Comparison of ENCODE assay signal across 8 cellular contexts in the genomic region with DNA sequence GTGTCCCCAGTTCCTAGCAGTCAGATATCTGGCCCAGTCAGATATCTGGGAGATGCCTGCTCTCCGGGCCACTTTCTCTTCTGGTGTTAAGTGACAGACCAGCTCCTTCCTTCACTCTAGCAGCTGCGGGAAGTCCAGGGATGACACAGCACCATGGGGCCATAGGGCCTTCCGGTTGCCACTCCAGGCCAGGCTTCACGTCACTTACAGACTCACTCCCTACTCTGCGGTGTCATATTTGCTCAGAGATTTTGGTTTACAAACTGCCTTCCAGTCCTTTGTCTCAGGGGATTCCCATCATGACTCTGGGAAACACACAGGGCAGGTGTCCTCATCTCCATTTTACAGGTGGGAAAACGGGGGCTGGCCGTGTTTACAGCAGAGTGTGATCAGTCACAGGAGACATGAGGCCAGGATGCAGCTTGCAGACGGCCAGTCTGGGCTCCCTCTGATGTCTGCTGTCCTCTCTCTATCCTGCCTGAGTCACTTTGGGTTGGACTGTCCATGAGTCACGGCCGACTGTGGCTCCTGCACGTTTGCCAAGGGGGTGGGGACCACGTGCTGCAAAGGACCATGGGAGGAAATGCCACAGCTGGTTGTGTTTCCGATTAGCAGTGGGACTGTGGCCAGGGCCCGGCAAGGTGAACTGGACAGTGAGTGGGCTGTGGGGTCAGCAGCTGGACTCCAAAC. TPM values are rescaled to one million over a fixed set of nuclear protein-coding genes. Genes with fewer than 3 reads are reported as not detected.
DNase-seq lines count a peak whose midpoint lies in the region; ATAC-seq and TF ChIP-seq lines count a peak whose summit lies in the region.

No MANE protein-coding gene starts in this region.

- H3K27me3 ChIP-seq in testis: no peaks in the 10 kb centered on the region

- intact Hi-C loops in testis (cut with DNase I; ENCODE audit: low total_unique reads): no loop called here

- WGBS in testis, 2 donors: 53 to 56% methylated on average over 13 to 14 of the region's 14 CpGs

- DNase-seq in EL: peak; percentile 99
- peak; percentile 77 for DNase-seq in NCI-H226
- peak; percentile 98 for DNase-seq in astrocyte of the spinal cord (ENCODE audit: low read depth, low spot score)
- DNase-seq in kidney glomerular epithelial cell (lab: John Stamatoyannopoulos, UW): peak; percentile 95
- DNase-seq in testis: peak; percentile 52

- TF ChIP-seq CTCF in astrocyte of the spinal cord (IDR thresholded peaks at IDR 0.05; ENCODE audit: low read depth, low read length) (no peak), testis (IDR thresholded peaks at IDR 0.05) (no peak)

- peak overlapping the region in 1 of 2 donors; percentile 47 for H3K27ac ChIP-seq in testis

- no peak overlapping the region for H3K4me3 ChIP-seq in astrocyte of the spinal cord (ENCODE audit: low read depth, low read length)
- H3K4me3 ChIP-seq in testis: no peak overlapping the region

- no peak for TF ChIP-seq POLR2A in testis (IDR thresholded peaks at IDR 0.05)

- no peak for ATAC-seq in GM21515 (IDR thresholded peaks at IDR 0.05; ENCODE audit: unreplicated experiment)
- ATAC-seq in HG03045 (IDR thresholded peaks at IDR 0.05; ENCODE audit: unreplicated experiment): no peak
- ATAC-seq in HG02840 (IDR thresholded peaks at IDR 0.05; ENCODE audit: low FRiP score, unreplicated experiment): no peak

- in situ Hi-C loops in astrocyte of the spinal cord (cut with HindIII; ENCODE audit: low sequenced_read_pairs): no loop called here

- H3K9me3 ChIP-seq in testis: no peaks in the 10 kb centered on the region

- H3K36me3 ChIP-seq in testis (ENCODE audit: low read depth, missing control alignments): no peaks in the 10 kb centered on the region

- peaks cover 3% of the 10 kb centered on the region for H3K4me1 ChIP-seq in testis

RNA-seq across cellular contexts. Expression of a gene that starts 8.2 kb away (rescaled TPM):
- total RNA-seq in testis: 10 to 100 TPM; 28.5 to 32.8 TPM
- polyA plus RNA-seq in testis (ENCODE audit: insufficient read depth, low read depth, low replicate concordance): 16.6 TPM

RNA-seq across cellular contexts. Expression of a gene that starts 16.2 kb away (rescaled TPM):
- 10 to 100 TPM; 14.0 to 17.0 TPM for total RNA-seq in testis
- polyA plus RNA-seq in testis (ENCODE audit: insufficient read depth, low read depth, low replicate concordance): 21.3 TPM
